In genomic region chr3:15858547-15859506, GRCh38 we compare ENCODE assay signal across 1 cellular context.
TF ChIP-seq lines count a peak whose summit lies in the region.

No MANE protein-coding gene starts in this region.

TF ChIP-seq in K562, 482 proteins besides CTCF, POLR2A, EP300 and RAD21 (continued from another document and continues in another):
- TF ChIP-seq MYNN (IDR thresholded peaks at IDR 0.05) (peak; percentile 67; the same call in 1 of the 2 replicates), MYNN (CRISPR knock-in tag; IDR thresholded peaks at IDR 0.05) (no peak), RREB1 (CRISPR knock-in tag; IDR thresholded peaks at IDR 0.05) (no peak), ZNF239 (CRISPR knock-in tag; IDR thresholded peaks at IDR 0.05) (no peak), MTF1 (CRISPR knock-in tag; IDR thresholded peaks at IDR 0.05; ENCODE audit: borderline replicate concordance) (no peak), DPF2 (IDR thresholded peaks at IDR 0.05) (peak; percentile 23; the same call in 1 of the 2 replicates), EP400 (IDR thresholded peaks at IDR 0.05) (peak; percentile 27; the same call in 1 of the 2 replicates), ZNF668 (CRISPR knock-in tag; IDR thresholded peaks at IDR 0.05) (no peak), NCOA2 (IDR thresholded peaks at IDR 0.05; ENCODE audit: partially characterized antibody in 2 of 2) (no peak), ETV5 (CRISPR knock-in tag; IDR thresholded peaks at IDR 0.05; ENCODE audit: low read depth) (no peak), NFXL1 (CRISPR knock-in tag; IDR thresholded peaks at IDR 0.05) (no peak), ZNF23 (CRISPR knock-in tag; IDR thresholded peaks at IDR 0.05) (no peak), GTF2A2 (tag; IDR thresholded peaks at IDR 0.05) (no peak), RNF2 (IDR thresholded peaks at IDR 0.05) (no peak), ZNF354B (CRISPR knock-in tag; IDR thresholded peaks at IDR 0.05) (no peak), HBP1 (CRISPR knock-in tag; IDR thresholded peaks at IDR 0.05) (no peak), SAP30 (IDR thresholded peaks at IDR 0.05; ENCODE audit: borderline replicate concordance, insufficient read depth, low read depth, low read length, poor library complexity, severe bottlenecking) (peak; percentile 50), HSF4 (CRISPR knock-in tag; IDR thresholded peaks at IDR 0.05; ENCODE audit: borderline replicate concordance) (no peak), RBM15 (IDR thresholded peaks at IDR 0.05; ENCODE audit: insufficient read depth, low read length) (no peak), TFE3 (CRISPR knock-in tag; IDR thresholded peaks at IDR 0.05) (no peak), ZNF740 (CRISPR knock-in tag; IDR thresholded peaks at IDR 0.05) (peak; percentile 51; the same call in 1 of the 2 replicates), ZNF740 (tag; IDR thresholded peaks at IDR 0.05) (no peak), ZNF311 (CRISPR knock-in tag; IDR thresholded peaks at IDR 0.05) (no peak), POLR2G (IDR thresholded peaks at IDR 0.05; ENCODE audit: low read depth, low read length) (peak; percentile 47; the same call in 1 of the 2 replicates), ZBTB40 (IDR thresholded peaks at IDR 0.05) (0 out of 2 replicates have a peak, but pooled peaks have one; percentile 23), ZBTB40 (CRISPR knock-in tag; IDR thresholded peaks at IDR 0.05) (no peak), HCFC1 (IDR thresholded peaks at IDR 0.05; ENCODE audit: low read depth, low read length) (no peak; the same call in 1 of the 2 replicates), GATAD2A (IDR thresholded peaks at IDR 0.05) (peak; percentile 42; the same call in 1 of the 2 replicates), NUFIP1 (IDR thresholded peaks at IDR 0.05; ENCODE audit: partially characterized antibody) (no peak), CREBBP (IDR thresholded peaks at IDR 0.05; ENCODE audit: low read depth, low read length) (no peak), FOXM1 (IDR thresholded peaks at IDR 0.05; ENCODE audit: low read depth) (no peak), FOXM1 (CRISPR knock-in tag; IDR thresholded peaks at IDR 0.05; ENCODE audit: low read depth) (no peak), MBD2 (IDR thresholded peaks at IDR 0.05; ENCODE audit: borderline replicate concordance, low read depth) (no peak), SMAD3 (CRISPR knock-in tag; conservative IDR thresholded peaks at IDR 0.05) (no peak), NR2F6 (CRISPR knock-in tag; IDR thresholded peaks at IDR 0.05) (no peak), PCBP1 (IDR thresholded peaks at IDR 0.05; ENCODE audit: low read depth, low read length, poor library complexity, severe bottlenecking) (no peak)
- TF ChIP-seq, protein P1, sequence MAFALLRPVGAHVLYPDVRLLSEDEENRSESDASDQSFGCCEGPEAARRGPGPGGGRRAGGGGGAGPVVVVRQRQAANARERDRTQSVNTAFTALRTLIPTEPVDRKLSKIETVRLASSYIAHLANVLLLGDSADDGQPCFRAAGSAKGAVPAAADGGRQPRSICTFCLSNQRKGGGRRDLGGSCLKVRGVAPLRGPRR (CRISPR knock-in tag; IDR thresholded peaks at IDR 0.05) = no peak
- TF ChIP-seq, protein P2, sequence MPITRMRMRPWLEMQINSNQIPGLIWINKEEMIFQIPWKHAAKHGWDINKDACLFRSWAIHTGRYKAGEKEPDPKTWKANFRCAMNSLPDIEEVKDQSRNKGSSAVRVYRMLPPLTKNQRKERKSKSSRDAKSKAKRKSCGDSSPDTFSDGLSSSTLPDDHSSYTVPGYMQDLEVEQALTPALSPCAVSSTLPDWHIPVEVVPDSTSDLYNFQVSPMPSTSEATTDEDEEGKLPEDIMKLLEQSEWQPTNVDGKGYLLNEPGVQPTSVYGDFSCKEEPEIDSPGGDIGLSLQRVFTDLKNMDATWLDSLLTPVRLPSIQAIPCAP (CRISPR knock-in tag; IDR thresholded peaks at IDR 0.05; ENCODE audit: borderline replicate concordance) = no peak
